In genomic region chr14:61644185-61644584, GRCh38 we compare ENCODE assay signal across 18 cellular contexts. TPM values are rescaled to one million over a fixed set of nuclear protein-coding genes. Genes with fewer than 3 reads are reported as not detected.
DNase-seq lines count a peak whose midpoint lies in the region; ATAC-seq and TF ChIP-seq lines count a peak whose summit lies in the region.
"Had no signal": no experiment of that assay in that cellular context is flagged by ENCODE, and none has a peak within 500 bp of the region (broad histone marks: within the 10 kb centered on the region; RNA-seq: fewer than 3 reads in every experiment).

No MANE protein-coding gene starts in this region.

- H3K36me3 ChIP-seq in SK-N-SH (replicated peaks in 1 of 2; ENCODE audit: control insufficient read depth in 1 of 2, insufficient read depth in 2 of 2, low read length in 1 of 2) (no peaks in the 10 kb centered on the region), Karpas-422 (ENCODE audit: insufficient read depth, low read length) (no peaks in the 10 kb centered on the region), left lung (no peaks in the 10 kb centered on the region), body of pancreas (replicated peaks in 1 of 2; ENCODE audit: insufficient read depth in 1 of 2, low read depth in 2 of 2) (no peaks in the 10 kb centered on the region)
- H3K36me3 ChIP-seq: neural progenitor cell, Peyer's patch, thyroid gland had no signal

- H3K4me1 Mint-ChIP-seq in immature natural killer cell, result no peaks in the 10 kb centered on the region

- no peaks in the 10 kb centered on the region for H3K27me3 ChIP-seq in SK-N-SH (ENCODE audit: insufficient read depth)
- H3K27me3 ChIP-seq in Karpas-422 (ENCODE audit: low read length), result no peaks in the 10 kb centered on the region
- no peaks in the 10 kb centered on the region for H3K27me3 ChIP-seq in left lung
- H3K27me3 ChIP-seq in body of pancreas, result no peaks in the 10 kb centered on the region
- H3K27me3 ChIP-seq: neural progenitor cell, Peyer's patch, thyroid gland had no signal

- H3K79me2 ChIP-seq in SK-N-SH (ENCODE audit: insufficient read depth), result no peaks in the 10 kb centered on the region
- H3K79me2 ChIP-seq in Karpas-422 (ENCODE audit: low read length), result no peaks in the 10 kb centered on the region

- H3K36me3 Mint-ChIP-seq in immature natural killer cell, result no peaks in the 10 kb centered on the region
- H3K36me3 Mint-ChIP-seq: neural progenitor cell had no signal

- no peak for TF ChIP-seq RAD21 in SK-N-SH (IDR thresholded peaks at IDR 0.05; ENCODE audit: low read length)

- H3K9me2 ChIP-seq in SK-N-SH, result no peaks in the 10 kb centered on the region
- H3K9me2 ChIP-seq in Karpas-422 (replicated peaks; ENCODE audit: insufficient read depth, low read length), result no peaks in the 10 kb centered on the region

- H3F3A ChIP-seq in SK-N-SH (replicated peaks; ENCODE audit: insufficient read depth), result no peaks in the 10 kb centered on the region

- peaks cover 0 to 2% (median 0%) of the 10 kb centered on the region in 3 donors for H3K27me3 Mint-ChIP-seq in immature natural killer cell (ENCODE audit: low read depth in 3 of 3)
- H3K27me3 Mint-ChIP-seq: CD4-positive, alpha-beta T cell had no signal

- intact Hi-C loops in left lung (cut with DNase I), result no loop called here
- intact Hi-C loops in body of pancreas (cut with DNase I), result no loop called here

- H3K9me3 Mint-ChIP-seq in immature natural killer cell, result no peaks in the 10 kb centered on the region
- H3K9me3 Mint-ChIP-seq: CD4-positive, alpha-beta T cell; neural progenitor cell had no signal

- H3K9ac ChIP-seq in SK-N-SH (no peak overlapping the region), Karpas-422 (ENCODE audit: low read length) (peak overlapping the region; percentile 58)
- H3K9ac ChIP-seq: neural progenitor cell had no signal

- H3K4me2 ChIP-seq in SK-N-SH (no peak overlapping the region), Karpas-422 (ENCODE audit: low read depth, low read length, poor library complexity, severe bottlenecking) (peak overlapping the region; percentile 75)
- H3K4me2 ChIP-seq: A549, neural progenitor cell had no signal

- H3K27ac ChIP-seq in SK-N-SH (ENCODE audit: low read depth in 2 of 2, low read length in 1 of 2), result peak overlapping the region in 1 of 2 experiments; percentile 62; a peak in 2 of 4 replicates
- peak overlapping the region; percentile 96 for H3K27ac ChIP-seq in Karpas-422 (ENCODE audit: low read length)
- H3K27ac ChIP-seq in left lung, result no peak overlapping the region
- no peak overlapping the region for H3K27ac ChIP-seq in body of pancreas
- H3K27ac ChIP-seq: neural progenitor cell, thyroid gland had no signal

- peak; percentile 33; the same call in 2 of the 3 replicates for ATAC-seq in SK-N-SH treated with all-trans-retinoic acid at 6 μM for 48 hours
- peak; percentile 46 for ATAC-seq in left lung
- no peak for ATAC-seq in body of pancreas

- no peaks in the 10 kb centered on the region for H4K20me1 ChIP-seq in SK-N-SH (ENCODE audit: insufficient read depth)
- no peaks in the 10 kb centered on the region for H4K20me1 ChIP-seq in Karpas-422 (ENCODE audit: insufficient read depth, low read depth, low read length)

- CTCF ChIA-PET in SK-N-SH (lab: Yijun Ruan, JAX), result no interaction called here

- POLR2A ChIA-PET in SK-N-SH (lab: Yijun Ruan, JAX), result no interaction called here

- no peak for TF ChIP-seq EP300 in SK-N-SH (IDR thresholded peaks at IDR 0.05; ENCODE audit: borderline replicate concordance in 1 of 2, low read depth in 1 of 2, low read length in 1 of 2)

- H3K27ac Mint-ChIP-seq in immature natural killer cell, result no peak overlapping the region
- H3K27ac Mint-ChIP-seq: CD4-positive, alpha-beta T cell; neural progenitor cell had no signal

- no peak for TF ChIP-seq CTCF in SK-N-SH (IDR thresholded peaks at IDR 0.05)
- TF ChIP-seq CTCF in left lung (IDR thresholded peaks at IDR 0.05), result no peak
- no peak for TF ChIP-seq CTCF in body of pancreas (IDR thresholded peaks at IDR 0.05)

- H3K4me3 Mint-ChIP-seq in immature natural killer cell, result no peak overlapping the region
- H3K4me3 Mint-ChIP-seq: CD4-positive, alpha-beta T cell; neural progenitor cell had no signal

- TF ChIP-seq POLR2A in body of pancreas (IDR thresholded peaks at IDR 0.05), result no peak

- DNase-seq in SK-N-SH (no peak), Karpas-422 (peak; percentile 81), left lung (no peak), body of pancreas (no peak), immature natural killer cell (no peak), HK-2 (ENCODE audit: unreplicated experiment) (no peak)
- DNase-seq in activated naive CD4-positive, alpha-beta T cell treated with anti-CD3 and anti-CD28 coated beads, Interleukin-2, amount 50 U/mL, for 16 hours, result no peak
- DNase-seq: activated effector memory CD4-positive, alpha-beta T cell treated with anti-CD3 and anti-CD28 coated beads, Interleukin-2, amount 50 U/mL, for 16 hours; CD4-positive, alpha-beta T cell; dermis blood vessel endothelial cell; erythroblast; stimulated activated CD4-positive, alpha-beta T cell treated with anti-CD3 and anti-CD28 coated beads, Interleukin-4, amount 100 ng/mL, for 24 hours; SW 1271; thyroid gland had no signal

- H3K4me1 ChIP-seq in SK-N-SH (ENCODE audit: control insufficient read depth in 1 of 2, insufficient read depth in 2 of 2, low read depth in 1 of 2, low read length in 1 of 2) (peaks cover 6 to 27% of the 10 kb centered on the region in 2 experiments; a peak in 2 of 4 replicates), Karpas-422 (ENCODE audit: low read length) (peaks cover 54% of the 10 kb centered on the region), left lung (peaks cover 0 to 4% of the 10 kb centered on the region in 2 donors), body of pancreas (no peaks in the 10 kb centered on the region)
- H3K4me1 ChIP-seq: A549, Peyer's patch, thyroid gland had no signal

- H3K4me3 ChIP-seq in SK-N-SH (ENCODE audit: low read depth in 2 of 2, low read length in 1 of 2) (no peak overlapping the region), Karpas-422 (ENCODE audit: low read length) (peak overlapping the region; percentile 49), left lung (no peak overlapping the region), body of pancreas (no peak overlapping the region)
- H3K4me3 ChIP-seq: A549, neural progenitor cell, Peyer's patch, thyroid gland had no signal

- no peaks in the 10 kb centered on the region for H3K9me3 ChIP-seq in SK-N-SH
- no peaks in the 10 kb centered on the region for H3K9me3 ChIP-seq in Karpas-422 (ENCODE audit: low read length)
- no peaks in the 10 kb centered on the region for H3K9me3 ChIP-seq in left lung
- no peaks in the 10 kb centered on the region for H3K9me3 ChIP-seq in body of pancreas
- H3K9me3 ChIP-seq: A549, Peyer's patch, thyroid gland had no signal

- H2AFZ ChIP-seq in SK-N-SH (ENCODE audit: low read depth) (no peak overlapping the region), Karpas-422 (ENCODE audit: low read length) (peak overlapping the region; percentile 48)
- H2AFZ ChIP-seq: neural progenitor cell had no signal

TF ChIP-seq in SK-N-SH treated with all-trans-retinoic acid at 6 μM for 48 hours, 23 proteins besides CTCF, POLR2A, EP300 and RAD21:
- TF ChIP-seq PATZ1 (CRISPR knock-in tag; IDR thresholded peaks at IDR 0.05; ENCODE audit: borderline replicate concordance) (no peak), ZNF70 (CRISPR knock-in tag; IDR thresholded peaks at IDR 0.05) (peak; percentile 57), ZNF8 (CRISPR knock-in tag; IDR thresholded peaks at IDR 0.05) (no peak), RARB (CRISPR knock-in tag; IDR thresholded peaks at IDR 0.05) (no peak)

TF ChIP-seq in SK-N-SH, 30 proteins besides CTCF, POLR2A, EP300 and RAD21:
- TF ChIP-seq USF1 (IDR thresholded peaks at IDR 0.05; ENCODE audit: borderline replicate concordance, low read depth), result no peak
- no peak for TF ChIP-seq RFX5 (IDR thresholded peaks at IDR 0.05; ENCODE audit: low read length)
- no peak for TF ChIP-seq PBX3 (IDR thresholded peaks at IDR 0.05)
- no peak for TF ChIP-seq MXI1 (IDR thresholded peaks at IDR 0.05; ENCODE audit: low read depth, low read length)
- no peak for TF ChIP-seq POLR2AphosphoS5 (IDR thresholded peaks at IDR 0.05; ENCODE audit: low read depth, low read length)
- TF ChIP-seq ELF1 (IDR thresholded peaks at IDR 0.05), result no peak
- TF ChIP-seq FOSL2 (IDR thresholded peaks at IDR 0.05; ENCODE audit: borderline replicate concordance, low read depth), result no peak

RNA-seq across cellular contexts. Expression of gene HIF1A, which starts 51.1 kb away (rescaled TPM):
- polyA plus RNA-seq in SK-N-SH (2012; rRNA removed) (18.9 and 20.8 TPM in 2 replicates), immature natural killer cell (10 to 100 TPM; 28.7 to 62.2 (median 34.3) TPM)
- 27.2 and 37.6 TPM in 2 replicates for polyA plus RNA-seq in SK-N-SH (2012; cell fraction: cytosol; rRNA removed)
- 23.5 and 50.4 TPM in 2 replicates for polyA plus RNA-seq in SK-N-SH (2012; cell fraction: nucleus; rRNA removed)
- 111 and 233 TPM in 2 replicates for total RNA-seq in Karpas-422 (2014; rRNA removed; shearing (Covaris generic); ENCODE audit: low replicate concordance)
- total RNA-seq in left lung (100 to 1,000 TPM; 145 to 272 TPM), body of pancreas (10 to 100 TPM; 36.8 to 66.9 TPM)
